Comparison of ENCODE assay signal across 8 cellular contexts in genomic region chr4:212438-213174, GRCh38.
DNase-seq lines count a peak whose midpoint lies in the region; ATAC-seq lines count a peak whose summit lies in the region.

No MANE protein-coding gene starts in this region.

- DNase-seq in HT1080 (ENCODE audit: low read depth) (peak; percentile 50), cerebellar nuclear complex (lab: John Stamatoyannopoulos, UW) (peak; percentile 14 to 63), immature natural killer cell (peak; percentile 63 to 79 (median 77)), sciatic nerve (ENCODE audit: low spot score) (peak; percentile 80), NCI-H82 (lab: John Stamatoyannopoulos, UW) (no peak), KBM-7 (no peak)
- no peak for DNase-seq in activated CD4-positive, alpha-beta T cell treated with anti-CD3 and anti-CD28 coated beads for 48 hours

- in situ Hi-C loops in KBM-7 (cut with MboI; ENCODE audit: low pct_unique_long_range_greater_than_20kb, low sequenced_read_pairs) = no loop called here

- ATAC-seq in sciatic nerve (peak; percentile 99), HG03045 (IDR thresholded peaks at IDR 0.05; ENCODE audit: unreplicated experiment) (no peak)

- peak overlapping the region; percentile 83 to 90 (median 89) for H3K4me3 Mint-ChIP-seq in immature natural killer cell

- H3K27ac Mint-ChIP-seq in immature natural killer cell = peak overlapping the region; percentile 78 to 95 (median 88)

- H3K27me3 Mint-ChIP-seq in immature natural killer cell (ENCODE audit: low read depth in 3 of 3) = peaks cover 2 to 3% (median 2%) of the 10 kb centered on the region in 3 donors

- peaks cover 5 to 25% (median 10%) of the 10 kb centered on the region in 3 donors for H3K36me3 Mint-ChIP-seq in immature natural killer cell

- peaks cover 0 to 9% (median 1%) of the 10 kb centered on the region in 6 donors for H3K9me3 Mint-ChIP-seq in immature natural killer cell

- H3K4me1 Mint-ChIP-seq in immature natural killer cell = peaks cover 75 to 97% of the 10 kb centered on the region in 2 donors

- intact Hi-C loops in sciatic nerve (cut with DNase I) = no loop called here

Comparison
In these comparisons a context has a peak if more than half of its experiments do, and no peak if none do; other contexts are left out.
1. DNase-seq: peak in HT1080 (single experiment), cerebellar nuclear complex (2 of 2), immature natural killer cell (3 of 3) and sciatic nerve (single experiment); none in NCI-H82 (single experiment), KBM-7 (single experiment) and activated CD4-positive, alpha-beta T cell treated with anti-CD3 and anti-CD28 coated beads for 48 hours (single experiment).